14 cellular contexts compared by ENCODE assay signal in genomic region chr16:287298-287811, GRCh38.
DNase-seq lines count a peak whose midpoint lies in the region; ATAC-seq lines count a peak whose summit lies in the region.
"Had no signal": no experiment of that assay in that cellular context is flagged by ENCODE, and none has a peak within 500 bp of the region (broad histone marks: within the 10 kb centered on the region; RNA-seq: fewer than 3 reads in every experiment).

No MANE protein-coding gene starts in this region.

- DNase-seq in DMS153 treated with DMSO at 0.1 percent for 48 hours (lab: John Stamatoyannopoulos, UW; ENCODE audit: unreplicated experiment) (peak; percentile 57), NAMALWA (ENCODE audit: low spot score) (peak; percentile 33), NCI-H345 (lab: John Stamatoyannopoulos, UW) (peak; percentile 84), activated T-cell treated with anti-CD3 and anti-CD28 coated beads for 4 hours (no peak)
- DNase-seq: activated CD8-positive, alpha-beta memory T cell treated with anti-CD3 and anti-CD28 coated beads, Interleukin-2, amount 50 U/mL, for 48 hours; CD4-positive, alpha-beta memory T cell; NCI-H526; small intestine had no signal

- ATAC-seq in HG03025 (IDR thresholded peaks at IDR 0.05; ENCODE audit: low FRiP score, unreplicated experiment), result no peak
- no peak for ATAC-seq in activated CD4-positive, CD25-positive, alpha-beta regulatory T cell treated with anti-CD3 and anti-CD28 coated beads, Interleukin-2, amount 50 U/mL, for 24 hours

- peak overlapping the region; percentile 4 for H3K27ac ChIP-seq in cingulate gyrus (ENCODE audit: low read depth, low read length)
- H3K27ac ChIP-seq: coronary artery, neutrophil, SJSA1 had no signal
